In genomic region chr6:5205877-5206840, GRCh38 we compare ENCODE assay signal across 1 cellular context.
TF ChIP-seq lines count a peak whose summit lies in the region.

No MANE protein-coding gene starts in this region.

TF ChIP-seq in HepG2, 621 proteins besides CTCF, POLR2A, EP300 and RAD21 (continued from another document and continues in another):
- TF ChIP-seq, protein P1, sequence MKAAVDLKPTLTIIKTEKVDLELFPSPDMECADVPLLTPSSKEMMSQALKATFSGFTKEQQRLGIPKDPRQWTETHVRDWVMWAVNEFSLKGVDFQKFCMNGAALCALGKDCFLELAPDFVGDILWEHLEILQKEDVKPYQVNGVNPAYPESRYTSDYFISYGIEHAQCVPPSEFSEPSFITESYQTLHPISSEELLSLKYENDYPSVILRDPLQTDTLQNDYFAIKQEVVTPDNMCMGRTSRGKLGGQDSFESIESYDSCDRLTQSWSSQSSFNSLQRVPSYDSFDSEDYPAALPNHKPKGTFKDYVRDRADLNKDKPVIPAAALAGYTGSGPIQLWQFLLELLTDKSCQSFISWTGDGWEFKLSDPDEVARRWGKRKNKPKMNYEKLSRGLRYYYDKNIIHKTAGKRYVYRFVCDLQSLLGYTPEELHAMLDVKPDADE (CRISPR knock-in tag; IDR thresholded peaks at IDR 0.05), result no peak
- TF ChIP-seq ZNF619 (CRISPR knock-in tag; IDR thresholded peaks at IDR 0.05), result no peak
- no peak for TF ChIP-seq ZIK1 (CRISPR knock-in tag; IDR thresholded peaks at IDR 0.05; ENCODE audit: borderline replicate concordance, low read depth)
- TF ChIP-seq, protein P2, sequence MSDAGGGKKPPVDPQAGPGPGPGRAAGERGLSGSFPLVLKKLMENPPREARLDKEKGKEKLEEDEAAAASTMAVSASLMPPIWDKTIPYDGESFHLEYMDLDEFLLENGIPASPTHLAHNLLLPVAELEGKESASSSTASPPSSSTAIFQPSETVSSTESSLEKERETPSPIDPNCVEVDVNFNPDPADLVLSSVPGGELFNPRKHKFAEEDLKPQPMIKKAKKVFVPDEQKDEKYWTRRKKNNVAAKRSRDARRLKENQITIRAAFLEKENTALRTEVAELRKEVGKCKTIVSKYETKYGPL (CRISPR knock-in tag; IDR thresholded peaks at IDR 0.05), result peak; percentile 99
- TF ChIP-seq HOXA5 (CRISPR knock-in tag; IDR thresholded peaks at IDR 0.05), result peak; percentile 91; the same call in 1 of the 2 replicates
- TF ChIP-seq, protein P3, sequence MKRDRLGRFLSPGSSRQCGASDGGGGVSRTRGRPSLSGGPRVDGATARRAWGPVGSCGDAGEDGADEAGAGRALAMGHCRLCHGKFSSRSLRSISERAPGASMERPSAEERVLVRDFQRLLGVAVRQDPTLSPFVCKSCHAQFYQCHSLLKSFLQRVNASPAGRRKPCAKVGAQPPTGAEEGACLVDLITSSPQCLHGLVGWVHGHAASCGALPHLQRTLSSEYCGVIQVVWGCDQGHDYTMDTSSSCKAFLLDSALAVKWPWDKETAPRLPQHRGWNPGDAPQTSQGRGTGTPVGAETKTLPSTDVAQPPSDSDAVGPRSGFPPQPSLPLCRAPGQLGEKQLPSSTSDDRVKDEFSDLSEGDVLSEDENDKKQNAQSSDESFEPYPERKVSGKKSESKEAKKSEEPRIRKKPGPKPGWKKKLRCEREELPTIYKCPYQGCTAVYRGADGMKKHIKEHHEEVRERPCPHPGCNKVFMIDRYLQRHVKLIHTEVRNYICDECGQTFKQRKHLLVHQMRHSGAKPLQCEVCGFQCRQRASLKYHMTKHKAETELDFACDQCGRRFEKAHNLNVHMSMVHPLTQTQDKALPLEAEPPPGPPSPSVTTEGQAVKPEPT (CRISPR knock-in tag; IDR thresholded peaks at IDR 0.05; ENCODE audit: low read depth), result no peak
- TF ChIP-seq ZNF256 (CRISPR knock-in tag; conservative IDR thresholded peaks at IDR 0.05), result no peak
- no peak for TF ChIP-seq SETDB1 (CRISPR knock-in tag; IDR thresholded peaks at IDR 0.05; ENCODE audit: borderline replicate concordance)
- no peak for TF ChIP-seq BATF2 (CRISPR knock-in tag; IDR thresholded peaks at IDR 0.05)
- peak; percentile 51; the same call in 1 of the 2 replicates for TF ChIP-seq PPARG (CRISPR knock-in tag; conservative IDR thresholded peaks at IDR 0.05)
- TF ChIP-seq ETV5 (CRISPR knock-in tag; IDR thresholded peaks at IDR 0.05; ENCODE audit: borderline replicate concordance), result no peak; the same call in 1 of the 2 replicates
- TF ChIP-seq ZC3H4 (CRISPR knock-in tag; IDR thresholded peaks at IDR 0.05; ENCODE audit: borderline replicate concordance), result no peak
- TF ChIP-seq RARG (CRISPR knock-in tag; IDR thresholded peaks at IDR 0.05; ENCODE audit: low read depth), result no peak
- TF ChIP-seq ZNF570 (CRISPR knock-in tag; IDR thresholded peaks at IDR 0.05; ENCODE audit: borderline replicate concordance), result no peak
- TF ChIP-seq HNRNPK (IDR thresholded peaks at IDR 0.05; ENCODE audit: low read depth, low read length, poor library complexity, severe bottlenecking), result no peak
- no peak for TF ChIP-seq KDM5B (CRISPR knock-in tag; IDR thresholded peaks at IDR 0.05; ENCODE audit: borderline replicate concordance)
- peak; percentile 83; the same call in 1 of the 2 replicates for TF ChIP-seq ZSCAN29 (CRISPR knock-in tag; conservative IDR thresholded peaks at IDR 0.05)
- TF ChIP-seq ARNT (IDR thresholded peaks at IDR 0.05), result no peak
- peak; percentile 56 for TF ChIP-seq GATAD1 (CRISPR knock-in tag; IDR thresholded peaks at IDR 0.05)
- TF ChIP-seq GZF1 (CRISPR knock-in tag; IDR thresholded peaks at IDR 0.05), result no peak
- TF ChIP-seq ZNF33A (CRISPR knock-in tag; IDR thresholded peaks at IDR 0.05; ENCODE audit: borderline replicate concordance), result peak; percentile 63; the same call in 1 of the 2 replicates
- TF ChIP-seq ADNP (CRISPR knock-in tag; IDR thresholded peaks at IDR 0.05), result no peak
- TF ChIP-seq ZNF496 (CRISPR knock-in tag; IDR thresholded peaks at IDR 0.05; ENCODE audit: insufficient replicate concordance), result no peak
- TF ChIP-seq, protein P4, sequence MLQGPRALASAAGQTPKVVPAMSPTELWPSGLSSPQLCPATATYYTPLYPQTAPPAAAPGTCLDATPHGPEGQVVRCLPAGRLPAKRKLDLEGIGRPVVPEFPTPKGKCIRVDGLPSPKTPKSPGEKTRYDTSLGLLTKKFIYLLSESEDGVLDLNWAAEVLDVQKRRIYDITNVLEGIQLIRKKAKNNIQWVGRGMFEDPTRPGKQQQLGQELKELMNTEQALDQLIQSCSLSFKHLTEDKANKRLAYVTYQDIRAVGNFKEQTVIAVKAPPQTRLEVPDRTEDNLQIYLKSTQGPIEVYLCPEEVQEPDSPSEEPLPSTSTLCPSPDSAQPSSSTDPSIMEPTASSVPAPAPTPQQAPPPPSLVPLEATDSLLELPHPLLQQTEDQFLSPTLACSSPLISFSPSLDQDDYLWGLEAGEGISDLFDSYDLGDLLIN (CRISPR knock-in tag; IDR thresholded peaks at IDR 0.05; ENCODE audit: borderline replicate concordance), result no peak
- 0 out of 2 replicates have a peak, but pooled peaks have one; percentile 46 for TF ChIP-seq ZNF430 (CRISPR knock-in tag; IDR thresholded peaks at IDR 0.05)
- no peak for TF ChIP-seq ZSCAN30 (CRISPR knock-in tag; IDR thresholded peaks at IDR 0.05)
- TF ChIP-seq, protein P5, sequence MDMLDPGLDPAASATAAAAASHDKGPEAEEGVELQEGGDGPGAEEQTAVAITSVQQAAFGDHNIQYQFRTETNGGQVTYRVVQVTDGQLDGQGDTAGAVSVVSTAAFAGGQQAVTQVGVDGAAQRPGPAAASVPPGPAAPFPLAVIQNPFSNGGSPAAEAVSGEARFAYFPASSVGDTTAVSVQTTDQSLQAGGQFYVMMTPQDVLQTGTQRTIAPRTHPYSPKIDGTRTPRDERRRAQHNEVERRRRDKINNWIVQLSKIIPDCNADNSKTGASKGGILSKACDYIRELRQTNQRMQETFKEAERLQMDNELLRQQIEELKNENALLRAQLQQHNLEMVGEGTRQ (IDR thresholded peaks at IDR 0.05; ENCODE audit: low read depth, low read length), result no peak
- TF ChIP-seq, protein P5 (CRISPR knock-in tag; IDR thresholded peaks at IDR 0.05; ENCODE audit: borderline replicate concordance), result no peak
- TF ChIP-seq, protein P6, sequence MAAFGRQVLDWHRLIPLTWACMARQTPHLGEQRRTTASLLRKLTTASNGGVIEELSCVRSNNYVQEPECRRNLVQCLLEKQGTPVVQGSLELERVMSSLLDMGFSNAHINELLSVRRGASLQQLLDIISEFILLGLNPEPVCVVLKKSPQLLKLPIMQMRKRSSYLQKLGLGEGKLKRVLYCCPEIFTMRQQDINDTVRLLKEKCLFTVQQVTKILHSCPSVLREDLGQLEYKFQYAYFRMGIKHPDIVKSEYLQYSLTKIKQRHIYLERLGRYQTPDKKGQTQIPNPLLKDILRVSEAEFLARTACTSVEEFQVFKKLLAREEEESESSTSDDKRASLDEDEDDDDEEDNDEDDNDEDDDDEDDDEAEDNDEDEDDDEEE (CRISPR knock-in tag; IDR thresholded peaks at IDR 0.05), result peak; percentile 86
- peak; percentile 59; the same call in 1 of the 2 replicates for TF ChIP-seq ZNF34 (CRISPR knock-in tag; IDR thresholded peaks at IDR 0.05; ENCODE audit: borderline replicate concordance)
- TF ChIP-seq, protein P7, sequence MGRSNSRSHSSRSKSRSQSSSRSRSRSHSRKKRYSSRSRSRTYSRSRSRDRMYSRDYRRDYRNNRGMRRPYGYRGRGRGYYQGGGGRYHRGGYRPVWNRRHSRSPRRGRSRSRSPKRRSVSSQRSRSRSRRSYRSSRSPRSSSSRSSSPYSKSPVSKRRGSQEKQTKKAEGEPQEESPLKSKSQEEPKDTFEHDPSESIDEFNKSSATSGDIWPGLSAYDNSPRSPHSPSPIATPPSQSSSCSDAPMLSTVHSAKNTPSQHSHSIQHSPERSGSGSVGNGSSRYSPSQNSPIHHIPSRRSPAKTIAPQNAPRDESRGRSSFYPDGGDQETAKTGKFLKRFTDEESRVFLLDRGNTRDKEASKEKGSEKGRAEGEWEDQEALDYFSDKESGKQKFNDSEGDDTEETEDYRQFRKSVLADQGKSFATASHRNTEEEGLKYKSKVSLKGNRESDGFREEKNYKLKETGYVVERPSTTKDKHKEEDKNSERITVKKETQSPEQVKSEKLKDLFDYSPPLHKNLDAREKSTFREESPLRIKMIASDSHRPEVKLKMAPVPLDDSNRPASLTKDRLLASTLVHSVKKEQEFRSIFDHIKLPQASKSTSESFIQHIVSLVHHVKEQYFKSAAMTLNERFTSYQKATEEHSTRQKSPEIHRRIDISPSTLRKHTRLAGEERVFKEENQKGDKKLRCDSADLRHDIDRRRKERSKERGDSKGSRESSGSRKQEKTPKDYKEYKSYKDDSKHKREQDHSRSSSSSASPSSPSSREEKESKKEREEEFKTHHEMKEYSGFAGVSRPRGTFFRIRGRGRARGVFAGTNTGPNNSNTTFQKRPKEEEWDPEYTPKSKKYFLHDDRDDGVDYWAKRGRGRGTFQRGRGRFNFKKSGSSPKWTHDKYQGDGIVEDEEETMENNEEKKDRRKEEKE (IDR thresholded peaks at IDR 0.05), result no peak
- peak; percentile 95 for TF ChIP-seq ZNF12 (CRISPR knock-in tag; IDR thresholded peaks at IDR 0.05)
- no peak for TF ChIP-seq GLI4 (CRISPR knock-in tag; IDR thresholded peaks at IDR 0.05; ENCODE audit: borderline replicate concordance)
- no peak for TF ChIP-seq RFX5 (IDR thresholded peaks at IDR 0.05; ENCODE audit: low read depth, low read length)
- no peak for TF ChIP-seq HNRNPUL1 (IDR thresholded peaks at IDR 0.05; ENCODE audit: low read depth, low read length)
- TF ChIP-seq, protein P8, sequence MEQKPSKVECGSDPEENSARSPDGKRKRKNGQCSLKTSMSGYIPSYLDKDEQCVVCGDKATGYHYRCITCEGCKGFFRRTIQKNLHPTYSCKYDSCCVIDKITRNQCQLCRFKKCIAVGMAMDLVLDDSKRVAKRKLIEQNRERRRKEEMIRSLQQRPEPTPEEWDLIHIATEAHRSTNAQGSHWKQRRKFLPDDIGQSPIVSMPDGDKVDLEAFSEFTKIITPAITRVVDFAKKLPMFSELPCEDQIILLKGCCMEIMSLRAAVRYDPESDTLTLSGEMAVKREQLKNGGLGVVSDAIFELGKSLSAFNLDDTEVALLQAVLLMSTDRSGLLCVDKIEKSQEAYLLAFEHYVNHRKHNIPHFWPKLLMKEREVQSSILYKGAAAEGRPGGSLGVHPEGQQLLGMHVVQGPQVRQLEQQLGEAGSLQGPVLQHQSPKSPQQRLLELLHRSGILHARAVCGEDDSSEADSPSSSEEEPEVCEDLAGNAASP (CRISPR knock-in tag; IDR thresholded peaks at IDR 0.05; ENCODE audit: borderline replicate concordance), result peak; percentile 82
- no peak for TF ChIP-seq ATF5 (CRISPR knock-in tag; IDR thresholded peaks at IDR 0.05; ENCODE audit: low read depth)
- peak; percentile 56; the same call in 1 of the 2 replicates for TF ChIP-seq ZNF598 (CRISPR knock-in tag; IDR thresholded peaks at IDR 0.05; ENCODE audit: borderline replicate concordance)
- no peak for TF ChIP-seq NFE2 (CRISPR knock-in tag; IDR thresholded peaks at IDR 0.05)
- TF ChIP-seq NR3C1 (CRISPR knock-in tag; IDR thresholded peaks at IDR 0.05), result no peak
- no peak for TF ChIP-seq PHF8 (CRISPR knock-in tag; IDR thresholded peaks at IDR 0.05)
- TF ChIP-seq MTA1 (CRISPR knock-in tag; IDR thresholded peaks at IDR 0.05; ENCODE audit: borderline replicate concordance), result peak; percentile 64; the same call in 1 of the 2 replicates
- TF ChIP-seq LCORL (IDR thresholded peaks at IDR 0.05), result no peak
- TF ChIP-seq LCORL (CRISPR knock-in tag; IDR thresholded peaks at IDR 0.05), result peak; percentile 96
- TF ChIP-seq NR2F1 (CRISPR knock-in tag; IDR thresholded peaks at IDR 0.05), result peak; percentile 71 to 78; a peak in 2 of 4 replicates
- TF ChIP-seq, protein P9, sequence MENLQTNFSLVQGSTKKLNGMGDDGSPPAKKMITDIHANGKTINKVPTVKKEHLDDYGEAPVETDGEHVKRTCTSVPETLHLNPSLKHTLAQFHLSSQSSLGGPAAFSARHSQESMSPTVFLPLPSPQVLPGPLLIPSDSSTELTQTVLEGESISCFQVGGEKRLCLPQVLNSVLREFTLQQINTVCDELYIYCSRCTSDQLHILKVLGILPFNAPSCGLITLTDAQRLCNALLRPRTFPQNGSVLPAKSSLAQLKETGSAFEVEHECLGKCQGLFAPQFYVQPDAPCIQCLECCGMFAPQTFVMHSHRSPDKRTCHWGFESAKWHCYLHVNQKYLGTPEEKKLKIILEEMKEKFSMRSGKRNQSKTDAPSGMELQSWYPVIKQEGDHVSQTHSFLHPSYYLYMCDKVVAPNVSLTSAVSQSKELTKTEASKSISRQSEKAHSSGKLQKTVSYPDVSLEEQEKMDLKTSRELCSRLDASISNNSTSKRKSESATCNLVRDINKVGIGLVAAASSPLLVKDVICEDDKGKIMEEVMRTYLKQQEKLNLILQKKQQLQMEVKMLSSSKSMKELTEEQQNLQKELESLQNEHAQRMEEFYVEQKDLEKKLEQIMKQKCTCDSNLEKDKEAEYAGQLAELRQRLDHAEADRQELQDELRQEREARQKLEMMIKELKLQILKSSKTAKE (CRISPR knock-in tag; IDR thresholded peaks at IDR 0.05; ENCODE audit: borderline replicate concordance), result peak; percentile 90
- TF ChIP-seq HIVEP1 (CRISPR knock-in tag; IDR thresholded peaks at IDR 0.05), result peak; percentile 76; the same call in 1 of the 2 replicates
- TF ChIP-seq ZNF260 (CRISPR knock-in tag; IDR thresholded peaks at IDR 0.05; ENCODE audit: borderline replicate concordance, low read depth), result no peak
- peak; percentile 71; the same call in 1 of the 2 replicates for TF ChIP-seq ZNF605 (CRISPR knock-in tag; IDR thresholded peaks at IDR 0.05)
- TF ChIP-seq SATB2 (CRISPR knock-in tag; IDR thresholded peaks at IDR 0.05), result no peak
- no peak for TF ChIP-seq ZBTB8A (CRISPR knock-in tag; IDR thresholded peaks at IDR 0.05; ENCODE audit: borderline replicate concordance, low read depth)
- TF ChIP-seq ZNF564 (CRISPR knock-in tag; IDR thresholded peaks at IDR 0.05), result peak; percentile 31; the same call in 1 of the 2 replicates
- TF ChIP-seq MBD4 (IDR thresholded peaks at IDR 0.05; ENCODE audit: borderline replicate concordance, low read length), result no peak
